21 cellular contexts compared by ENCODE assay signal in genomic region chr5:170238456-170238855, GRCh38. TPM values are rescaled to one million over a fixed set of nuclear protein-coding genes. Genes with fewer than 3 reads are reported as not detected.
"Had no signal": no experiment of that assay in that cellular context is flagged by ENCODE, and none has a peak within 500 bp of the region (broad histone marks: within the 10 kb centered on the region; RNA-seq: fewer than 3 reads in every experiment).

No MANE protein-coding gene starts in this region.

- H3K27me3 Mint-ChIP-seq: activated B cell treated with CpG ODN at 0.5 μM for 24 hours; activated CD4-positive, alpha-beta T cell treated with anti-CD3 and anti-CD28 coated beads, Interleukin-2, amount 10 ng/mL, durations not matched to agents 7 days and 5 days; activated naive CD4-positive, alpha-beta T cell treated with anti-CD3 and anti-CD28 coated beads, Interleukin-2, amount 10 ng/mL, durations not matched to agents 7 days and 5 days; effector memory CD8-positive, alpha-beta T cell had no signal

- H3K4me3 ChIP-seq: body of pancreas, prostate gland, right lobe of liver, SJCRH30, thyroid gland had no signal

- H3K27ac ChIP-seq: body of pancreas, right lobe of liver, SJCRH30, thyroid gland had no signal

- FAIRE-seq: urothelium cell line had no signal

- H3K4me1 Mint-ChIP-seq: activated B cell treated with CpG ODN at 0.5 μM for 24 hours had no signal

- ATAC-seq: body of pancreas; effector memory CD8-positive, alpha-beta T cell; right lobe of liver had no signal

- H3K27ac Mint-ChIP-seq: activated B cell treated with CpG ODN at 0.5 μM for 24 hours; activated CD4-positive, alpha-beta T cell treated with anti-CD3 and anti-CD28 coated beads, Interleukin-2, amount 10 ng/mL, durations not matched to agents 7 days and 5 days; nephron progenitor cell; T-helper 2 cell treated with Interferon-gamma antibody and Interleukin-4, amounts not matched to agents 5 μg/mL and 100 μg/mL, for 36 hours had no signal

- H3K9me3 Mint-ChIP-seq: activated B cell treated with CpG ODN at 0.5 μM for 24 hours; activated CD4-positive, alpha-beta T cell treated with anti-CD3 and anti-CD28 coated beads, Interleukin-2, amount 10 ng/mL, durations not matched to agents 7 days and 5 days; activated naive CD4-positive, alpha-beta T cell treated with anti-CD3 and anti-CD28 coated beads, Interleukin-2, amount 10 ng/mL, durations not matched to agents 7 days and 5 days; effector memory CD8-positive, alpha-beta T cell; nephron progenitor cell; T-helper 2 cell treated with Interferon-gamma antibody and Interleukin-4, amounts not matched to agents 5 μg/mL and 100 μg/mL, for 36 hours had no signal

- H3K27me3 ChIP-seq: body of pancreas, right lobe of liver, SJCRH30, thyroid gland had no signal

- DNase-seq: activated B cell treated with CpG ODN at 0.5 μM for 24 hours; activated CD4-positive, alpha-beta T cell treated with anti-CD3 and anti-CD28 coated beads, Interleukin-2, amount 10 ng/mL, durations not matched to agents 7 days and 5 days; activated naive CD4-positive, alpha-beta T cell treated with anti-CD3 and anti-CD28 coated beads, Interleukin-2, amount 10 ng/mL, durations not matched to agents 7 days and 5 days; activated T-cell treated with anti-CD3 and anti-CD28 coated beads for 4 hours; amniotic stem cell; body of pancreas; effector memory CD8-positive, alpha-beta T cell; hippocampal formation; kidney glomerular epithelial cell; nephron progenitor cell; right lobe of liver; SJCRH30; stimulated activated CD4-positive, alpha-beta T cell treated with anti-CD3 and anti-CD28 coated beads, Interleukin-1b, Interleukin-23, amount 100 ng/mL, for 48 hours; thyroid gland had no signal

- H3K9me3 ChIP-seq: body of pancreas, prostate gland, right lobe of liver, SJCRH30, thyroid gland had no signal

- H3K36me3 ChIP-seq: prostate gland, right lobe of liver, SJCRH30, thyroid gland had no signal

- H3K4me1 ChIP-seq: body of pancreas, prostate gland, right lobe of liver, SJCRH30, thyroid gland had no signal

- H3K4me3 Mint-ChIP-seq: activated B cell treated with CpG ODN at 0.5 μM for 24 hours; activated CD4-positive, alpha-beta T cell treated with anti-CD3 and anti-CD28 coated beads, Interleukin-2, amount 10 ng/mL, durations not matched to agents 7 days and 5 days; activated naive CD4-positive, alpha-beta T cell treated with anti-CD3 and anti-CD28 coated beads, Interleukin-2, amount 10 ng/mL, durations not matched to agents 7 days and 5 days; effector memory CD8-positive, alpha-beta T cell; nephron progenitor cell; T-helper 2 cell treated with Interferon-gamma antibody and Interleukin-4, amounts not matched to agents 5 μg/mL and 100 μg/mL, for 36 hours had no signal

RNA-seq across cellular contexts. Expression of gene C5orf58, which starts 5.7 kb away (rescaled TPM):
- total RNA-seq: activated B cell treated with CpG ODN at 0.5 μM for 24 hours; activated CD4-positive, alpha-beta T cell treated with anti-CD3 and anti-CD28 coated beads, Interleukin-2, amount 10 ng/mL, durations not matched to agents 7 days and 5 days; activated CD8-positive, alpha-beta memory T cell treated with anti-CD3 and anti-CD28 coated beads for 36 hours; body of pancreas; glomerular endothelial cell; mesenteric fat pad; omental fat pad; right lobe of liver; SJCRH30; thyroid gland had no signal

RNA-seq across cellular contexts. Expression of gene LCP2, which starts 59.1 kb away (rescaled TPM):
- total RNA-seq: SJCRH30 had no signal
